ENCODE assay signal across 8 cellular contexts in the genomic region with DNA sequence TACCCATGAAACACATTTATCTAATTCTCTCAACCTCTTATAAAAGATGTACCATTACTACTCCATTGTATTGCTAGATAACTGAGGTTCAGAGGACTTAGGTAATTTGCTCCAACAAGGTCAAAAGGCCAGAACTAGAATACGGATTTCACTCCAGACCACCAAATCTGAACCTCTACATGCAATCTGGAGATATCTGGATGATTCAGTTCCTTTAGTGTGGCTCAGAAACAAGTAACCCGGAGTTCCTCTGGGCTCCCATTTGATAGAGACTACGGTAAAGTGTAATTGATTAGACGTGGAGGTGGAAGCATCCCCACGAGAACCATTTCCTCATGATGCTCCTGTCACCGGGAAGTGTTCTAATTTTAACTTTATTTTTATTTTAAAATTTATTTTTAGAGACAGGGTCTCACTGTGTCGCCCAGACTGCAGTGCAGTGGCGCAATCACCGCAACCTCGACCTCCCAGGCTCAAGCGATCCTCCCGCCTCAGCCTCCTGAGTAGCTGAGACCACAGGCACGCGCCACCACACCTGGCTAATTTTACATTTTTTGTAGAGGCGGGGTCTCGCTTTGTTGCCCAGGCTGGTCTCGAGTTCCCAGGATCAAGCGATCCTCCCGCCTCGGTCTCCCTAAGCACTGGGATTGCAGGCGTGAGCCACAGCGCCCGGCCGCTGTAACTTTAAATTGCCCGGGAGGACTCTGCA. TPM values are rescaled to one million over a fixed set of nuclear protein-coding genes. Genes with fewer than 3 reads are reported as not detected.
DNase-seq lines count a peak whose midpoint lies in the region; ATAC-seq and TF ChIP-seq lines count a peak whose summit lies in the region.

No MANE protein-coding gene starts in this region.

- H3K9me3 Mint-ChIP-seq in IgD-negative memory B cell, result peaks cover 0 to 3% (median 0%) of the 10 kb centered on the region in 3 donors
- peaks cover 3% of the 10 kb centered on the region for H3K9me3 Mint-ChIP-seq in chondrocyte (ENCODE audit: low read depth)
- no peaks in the 10 kb centered on the region for H3K9me3 Mint-ChIP-seq in natural killer cell treated with Interleukin-12 subunit alpha and Interleukin-12 subunit beta and Interleukin-15 and Interleukin-18, amount 100 ng/mL, for 72 hours

- peaks cover 9% of the 10 kb centered on the region for H3K36me3 Mint-ChIP-seq in IgD-negative memory B cell
- H3K36me3 Mint-ChIP-seq in chondrocyte (ENCODE audit: low read depth), result peaks cover 5% of the 10 kb centered on the region
- H3K36me3 Mint-ChIP-seq in natural killer cell treated with Interleukin-12 subunit alpha and Interleukin-12 subunit beta and Interleukin-15 and Interleukin-18, amount 100 ng/mL, for 72 hours, result peaks cover 4% of the 10 kb centered on the region

- peaks cover 28 to 31% (median 29%) of the 10 kb centered on the region in 3 donors for H3K4me1 Mint-ChIP-seq in IgD-negative memory B cell
- peaks cover 35% of the 10 kb centered on the region for H3K4me1 Mint-ChIP-seq in chondrocyte (ENCODE audit: low read depth)
- peaks cover 35 to 37% of the 10 kb centered on the region in 2 donors for H3K4me1 Mint-ChIP-seq in natural killer cell treated with Interleukin-12 subunit alpha and Interleukin-12 subunit beta and Interleukin-15 and Interleukin-18, amount 100 ng/mL, for 72 hours (ENCODE audit: low read depth in 2 of 2)

- peak overlapping the region; percentile 96 to 99 (median 98) for H3K4me3 Mint-ChIP-seq in IgD-negative memory B cell
- H3K4me3 Mint-ChIP-seq in chondrocyte (ENCODE audit: unreplicated experiment), result peak overlapping the region; percentile 96
- peak overlapping the region; percentile 99 for H3K4me3 Mint-ChIP-seq in natural killer cell treated with Interleukin-12 subunit alpha and Interleukin-12 subunit beta and Interleukin-15 and Interleukin-18, amount 100 ng/mL, for 72 hours

- DNase-seq in chondrocyte (ENCODE audit: low spot score) (no peak), SW480 (ENCODE audit: low spot score) (no peak)
- DNase-seq in natural killer cell treated with Interleukin-12 subunit alpha and Interleukin-12 subunit beta and Interleukin-15 and Interleukin-18, amount 100 ng/mL, for 72 hours (ENCODE audit: low spot score), result no peak
- DNase-seq in stimulated activated naive CD4-positive, alpha-beta T cell (lab: John Stamatoyannopoulos, UW), result no peak

- peak overlapping the region; percentile 83 to 98 (median 92) for H3K27ac Mint-ChIP-seq in IgD-negative memory B cell
- H3K27ac Mint-ChIP-seq in chondrocyte (ENCODE audit: unreplicated experiment), result peak overlapping the region; percentile 93
- peak overlapping the region; percentile 94 for H3K27ac Mint-ChIP-seq in natural killer cell treated with Interleukin-12 subunit alpha and Interleukin-12 subunit beta and Interleukin-15 and Interleukin-18, amount 100 ng/mL, for 72 hours

- no peaks in the 10 kb centered on the region for H3K27me3 Mint-ChIP-seq in IgD-negative memory B cell
- no peaks in the 10 kb centered on the region for H3K27me3 Mint-ChIP-seq in chondrocyte (ENCODE audit: low read depth)
- H3K27me3 Mint-ChIP-seq in natural killer cell treated with Interleukin-12 subunit alpha and Interleukin-12 subunit beta and Interleukin-15 and Interleukin-18, amount 100 ng/mL, for 72 hours, result no peaks in the 10 kb centered on the region

- ATAC-seq in GM19351 (IDR thresholded peaks at IDR 0.05; ENCODE audit: unreplicated experiment) (peak; percentile 16), GM18861 (IDR thresholded peaks at IDR 0.05; ENCODE audit: unreplicated experiment) (no peak)
- ATAC-seq in natural killer cell treated with Interleukin-12 subunit alpha and Interleukin-12 subunit beta and Interleukin-15 and Interleukin-18, amount 100 ng/mL, for 72 hours, result no peak

- no peak for TF ChIP-seq CTCF in 22Rv1 (IDR thresholded peaks at IDR 0.05)
- TF ChIP-seq CTCF in chondrocyte (IDR thresholded peaks at IDR 0.05), result no peak

- peak overlapping the region; percentile 82 for H3K27ac ChIP-seq in 22Rv1

RNA-seq across cellular contexts. Expression of a gene that starts 0.6 kb away (rescaled TPM):
- polyA plus RNA-seq in IgD-negative memory B cell, result 20.2 TPM
- 12.6 to 14.6 TPM (median 13.3 TPM) in 3 replicates for total RNA-seq in chondrocyte
- total RNA-seq in natural killer cell treated with Interleukin-12 subunit alpha and Interleukin-12 subunit beta and Interleukin-15 and Interleukin-18, amount 100 ng/mL, for 72 hours, result 10 to 100 TPM; 22.7 to 26.4 TPM
